1 cellular context compared by ENCODE assay signal in the genomic region with DNA sequence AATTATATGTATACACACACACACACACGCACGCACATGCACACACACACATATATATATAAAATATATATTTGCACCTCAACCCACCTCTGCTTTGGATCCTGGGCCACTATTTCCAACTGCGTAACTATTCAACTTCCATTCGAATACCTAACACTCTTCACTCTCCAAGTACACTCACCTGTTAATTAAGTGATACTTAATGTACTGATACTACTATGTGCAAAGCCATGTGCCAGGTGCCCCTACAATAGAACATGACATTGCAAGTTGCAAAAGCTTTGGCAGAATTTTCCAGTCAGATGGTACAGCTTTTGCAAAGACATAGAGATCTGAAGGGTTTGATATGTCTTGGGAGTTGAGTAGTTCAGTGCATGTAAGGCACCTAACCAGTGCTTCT.
TF ChIP-seq lines count a peak whose summit lies in the region.

No MANE protein-coding gene starts in this region.

TF ChIP-seq in GM23338, 12 proteins besides CTCF, POLR2A, EP300 and RAD21 (continued from another document):
- TF ChIP-seq, protein P1, sequence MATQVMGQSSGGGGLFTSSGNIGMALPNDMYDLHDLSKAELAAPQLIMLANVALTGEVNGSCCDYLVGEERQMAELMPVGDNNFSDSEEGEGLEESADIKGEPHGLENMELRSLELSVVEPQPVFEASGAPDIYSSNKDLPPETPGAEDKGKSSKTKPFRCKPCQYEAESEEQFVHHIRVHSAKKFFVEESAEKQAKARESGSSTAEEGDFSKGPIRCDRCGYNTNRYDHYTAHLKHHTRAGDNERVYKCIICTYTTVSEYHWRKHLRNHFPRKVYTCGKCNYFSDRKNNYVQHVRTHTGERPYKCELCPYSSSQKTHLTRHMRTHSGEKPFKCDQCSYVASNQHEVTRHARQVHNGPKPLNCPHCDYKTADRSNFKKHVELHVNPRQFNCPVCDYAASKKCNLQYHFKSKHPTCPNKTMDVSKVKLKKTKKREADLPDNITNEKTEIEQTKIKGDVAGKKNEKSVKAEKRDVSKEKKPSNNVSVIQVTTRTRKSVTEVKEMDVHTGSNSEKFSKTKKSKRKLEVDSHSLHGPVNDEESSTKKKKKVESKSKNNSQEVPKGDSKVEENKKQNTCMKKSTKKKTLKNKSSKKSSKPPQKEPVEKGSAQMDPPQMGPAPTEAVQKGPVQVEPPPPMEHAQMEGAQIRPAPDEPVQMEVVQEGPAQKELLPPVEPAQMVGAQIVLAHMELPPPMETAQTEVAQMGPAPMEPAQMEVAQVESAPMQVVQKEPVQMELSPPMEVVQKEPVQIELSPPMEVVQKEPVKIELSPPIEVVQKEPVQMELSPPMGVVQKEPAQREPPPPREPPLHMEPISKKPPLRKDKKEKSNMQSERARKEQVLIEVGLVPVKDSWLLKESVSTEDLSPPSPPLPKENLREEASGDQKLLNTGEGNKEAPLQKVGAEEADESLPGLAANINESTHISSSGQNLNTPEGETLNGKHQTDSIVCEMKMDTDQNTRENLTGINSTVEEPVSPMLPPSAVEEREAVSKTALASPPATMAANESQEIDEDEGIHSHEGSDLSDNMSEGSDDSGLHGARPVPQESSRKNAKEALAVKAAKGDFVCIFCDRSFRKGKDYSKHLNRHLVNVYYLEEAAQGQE (IDR thresholded peaks at IDR 0.05; ENCODE audit: unreplicated experiment), result no peak
- TF ChIP-seq NANOG (IDR thresholded peaks at IDR 0.05; ENCODE audit: borderline replicate concordance) (no peak), ZNF114 (CRISPR knock-in tag; IDR thresholded peaks at IDR 0.05) (no peak), ZNF331 (CRISPR knock-in tag; IDR thresholded peaks at IDR 0.05; ENCODE audit: low read depth) (no peak), CREB1 (CRISPR knock-in tag; IDR thresholded peaks at IDR 0.05; ENCODE audit: low read depth) (no peak), POLR2AphosphoS5 (IDR thresholded peaks at IDR 0.05; ENCODE audit: low read depth) (no peak)
